11 cellular contexts compared by ENCODE assay signal in the genomic region with DNA sequence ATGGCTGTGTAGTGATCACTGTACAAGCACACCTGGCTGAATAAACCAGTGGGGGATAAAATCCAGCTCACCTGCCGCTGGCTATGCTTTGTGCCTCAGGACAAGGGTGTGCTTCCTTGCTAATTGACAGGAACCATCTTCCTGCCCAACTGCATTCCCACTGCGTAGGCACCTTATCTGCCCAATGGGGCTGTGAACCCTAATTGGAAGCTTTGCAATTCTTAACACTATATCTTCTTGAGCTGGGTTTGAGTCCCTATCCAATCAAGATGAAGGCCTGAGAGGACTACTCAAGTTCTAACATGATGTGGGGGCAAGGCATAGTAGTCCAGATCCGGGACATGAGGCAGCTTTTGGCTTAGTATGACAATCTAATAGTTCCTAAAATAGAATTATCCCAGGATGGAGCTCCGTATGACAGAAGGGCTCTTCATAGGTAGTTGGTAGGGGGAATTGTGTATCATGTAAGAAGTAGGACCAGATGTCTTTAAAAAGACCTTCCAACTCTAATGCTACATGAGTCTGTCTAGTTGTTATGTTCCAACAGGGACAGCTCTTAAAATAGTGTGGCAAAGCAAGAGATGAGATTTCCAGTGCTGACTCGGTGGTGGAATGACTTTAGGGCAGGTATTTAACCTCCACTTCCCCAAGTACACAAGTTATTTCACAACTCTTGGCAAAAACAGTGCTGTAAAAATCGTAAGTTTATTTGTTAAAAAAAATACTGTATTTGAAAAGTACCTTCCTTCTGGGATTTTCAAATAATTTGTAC. TPM values are rescaled to one million over a fixed set of nuclear protein-coding genes. Genes with fewer than 3 reads are reported as not detected.
A peak's percentile ranks its signal among the peaks of the same experiment; 100 is the strongest.
DNase-seq lines count a peak whose midpoint lies in the region; ATAC-seq, FAIRE-seq and TF ChIP-seq lines count a peak whose summit lies in the region.
"Had no signal": no experiment of that assay in that cellular context is flagged by ENCODE, and none has a peak within 500 bp of the region (broad histone marks: within the 10 kb centered on the region; RNA-seq: fewer than 3 reads in every experiment).

No MANE protein-coding gene starts in this region.

- no peaks in the 10 kb centered on the region for H3K9me3 Mint-ChIP-seq in CD8-positive, alpha-beta T cell
- no peaks in the 10 kb centered on the region for H3K9me3 Mint-ChIP-seq in astrocyte (ENCODE audit: unreplicated experiment)
- H3K9me3 Mint-ChIP-seq in naive thymus-derived CD4-positive, alpha-beta T cell, result no peaks in the 10 kb centered on the region
- H3K9me3 Mint-ChIP-seq: activated T-helper 17 cell treated with anti-CD3 and anti-CD28 coated beads, Interleukin-2, amount 50 U/mL, for 72 hours; effector memory CD8-positive, alpha-beta T cell; memory B cell had no signal

- peaks cover 27% of the 10 kb centered on the region for H3K4me1 ChIP-seq in CD8-positive, alpha-beta T cell (ENCODE audit: insufficient read depth, low read length)
- peaks cover 21% of the 10 kb centered on the region for H3K4me1 ChIP-seq in astrocyte (ENCODE audit: insufficient read depth, low read length)
- peaks cover 7 to 9% of the 10 kb centered on the region in 2 donors for H3K4me1 ChIP-seq in naive thymus-derived CD4-positive, alpha-beta T cell (ENCODE audit: control insufficient read depth in 2 of 2, insufficient read depth in 2 of 2, low read length in 2 of 2)

- no peak overlapping the region for H3K4me3 ChIP-seq in CD8-positive, alpha-beta T cell (ENCODE audit: low read depth, low read length)
- no peak overlapping the region for H3K4me3 ChIP-seq in astrocyte (ENCODE audit: insufficient read depth, low read depth, low read length)
- H3K4me3 ChIP-seq in naive thymus-derived CD4-positive, alpha-beta T cell (ENCODE audit: low read length), result no peak overlapping the region

- peaks cover 34% of the 10 kb centered on the region for H3K79me2 ChIP-seq in astrocyte (ENCODE audit: insufficient read depth, low read length)

- TF ChIP-seq CTCF in CD8-positive, alpha-beta T cell (IDR thresholded peaks at IDR 0.05), result no peak
- no peak for TF ChIP-seq CTCF in astrocyte (IDR thresholded peaks at IDR 0.05; ENCODE audit: insufficient read depth, low read depth, low read length)

- H3K4me3 Mint-ChIP-seq in CD8-positive, alpha-beta T cell, result no peak overlapping the region
- H3K4me3 Mint-ChIP-seq in astrocyte (ENCODE audit: unreplicated experiment), result peak overlapping the region; percentile 62
- H3K4me3 Mint-ChIP-seq in naive thymus-derived CD4-positive, alpha-beta T cell, result peak overlapping the region in 6 of 10 donors; percentile 9 to 94 (median 29)

- no peak for ATAC-seq in CD8-positive, alpha-beta T cell
- ATAC-seq in naive thymus-derived CD4-positive, alpha-beta T cell, result no peak
- ATAC-seq: activated T-helper 17 cell treated with anti-CD3 and anti-CD28 coated beads, Interleukin-2, amount 50 U/mL, for 72 hours; effector memory CD8-positive, alpha-beta T cell had no signal

- H3K9ac ChIP-seq in astrocyte (ENCODE audit: low read length), result no peak overlapping the region

- CTCF ChIA-PET in CD8-positive, alpha-beta T cell (lab: Charles Lee), result interaction anchor here (1.0 to 2.2 kb wide), 4 partner anchors 11 to 53 kb away, joined by 4 to 7 read pairs (median 4); partner anchors contain the start of gene USP39
- CTCF ChIA-PET in naive thymus-derived CD4-positive, alpha-beta T cell (lab: Charles Lee), result interaction anchor here (1.0 to 1.4 kb wide), 3 partner anchors 33 to 48 kb away, joined by 3 read pairs; no protein-coding TSS in a partner anchor

- no peak for FAIRE-seq in astrocyte (lab: Jason Lieb, UNC)

- no peaks in the 10 kb centered on the region for H3K27me3 ChIP-seq in CD8-positive, alpha-beta T cell (ENCODE audit: insufficient read depth, low read length)
- no peaks in the 10 kb centered on the region for H3K27me3 ChIP-seq in astrocyte (ENCODE audit: insufficient read depth, low read length)
- H3K27me3 ChIP-seq in naive thymus-derived CD4-positive, alpha-beta T cell (ENCODE audit: control insufficient read depth in 2 of 2, insufficient read depth in 2 of 2, low read length in 2 of 2), result no peaks in the 10 kb centered on the region

- H3K36me3 Mint-ChIP-seq in CD8-positive, alpha-beta T cell, result peaks cover 38% of the 10 kb centered on the region
- H3K36me3 Mint-ChIP-seq in astrocyte (ENCODE audit: low read depth, unreplicated experiment), result peaks cover 5% of the 10 kb centered on the region
- peaks cover 0 to 15% (median 4%) of the 10 kb centered on the region in 5 donors for H3K36me3 Mint-ChIP-seq in naive thymus-derived CD4-positive, alpha-beta T cell

- H3K27me3 Mint-ChIP-seq in CD8-positive, alpha-beta T cell (ENCODE audit: low read depth), result no peaks in the 10 kb centered on the region
- no peaks in the 10 kb centered on the region for H3K27me3 Mint-ChIP-seq in astrocyte (ENCODE audit: low read depth, unreplicated experiment)
- H3K27me3 Mint-ChIP-seq in naive thymus-derived CD4-positive, alpha-beta T cell, result peaks cover 0 to 2% (median 0%) of the 10 kb centered on the region in 5 donors
- H3K27me3 Mint-ChIP-seq: activated T-helper 17 cell treated with anti-CD3 and anti-CD28 coated beads, Interleukin-2, amount 50 U/mL, for 72 hours; effector memory CD8-positive, alpha-beta T cell; memory B cell had no signal

- POLR2A ChIA-PET in CD8-positive, alpha-beta T cell (lab: Charles Lee), result interaction anchor here (0.7 to 2.4 kb wide), 8 partner anchors 9 to 186 kb away, joined by 3 to 8 read pairs (median 4); partner anchors contain the start of genes GGCX, MAT2A, RNF181 and SH2D6
- POLR2A ChIA-PET in naive thymus-derived CD4-positive, alpha-beta T cell (lab: Charles Lee), result interaction anchor here (0.6 to 4.2 kb wide), 9 partner anchors 8 to 501 kb away, joined by 3 to 35 read pairs (median 4); partner anchors contain the start of genes C2orf68, POLR1A, PTCD3 and RNF181

- H3K4me2 ChIP-seq in astrocyte (ENCODE audit: low read length), result peak overlapping the region; percentile 91

- H3K9me3 ChIP-seq in CD8-positive, alpha-beta T cell (ENCODE audit: low read length), result no peaks in the 10 kb centered on the region
- H3K9me3 ChIP-seq in astrocyte (ENCODE audit: insufficient read depth, low read depth, low read length), result no peaks in the 10 kb centered on the region
- H3K9me3 ChIP-seq in naive thymus-derived CD4-positive, alpha-beta T cell (ENCODE audit: control insufficient read depth in 2 of 3, low read length in 3 of 3), result no peaks in the 10 kb centered on the region

- no peak overlapping the region for H2AFZ ChIP-seq in astrocyte (ENCODE audit: low read depth, low read length)

- peak overlapping the region; percentile 49 for H3K27ac Mint-ChIP-seq in CD8-positive, alpha-beta T cell
- peak overlapping the region; percentile 95 for H3K27ac Mint-ChIP-seq in astrocyte (ENCODE audit: unreplicated experiment)
- peak overlapping the region in 6 of 9 donors; percentile 7 to 70 (median 43) for H3K27ac Mint-ChIP-seq in naive thymus-derived CD4-positive, alpha-beta T cell
- H3K27ac Mint-ChIP-seq: memory B cell had no signal

- DNase-seq in CD8-positive, alpha-beta T cell, result no peak
- no peak for DNase-seq in astrocyte (ENCODE audit: low read depth)
- DNase-seq in naive thymus-derived CD4-positive, alpha-beta T cell, result no peak
- no peak for DNase-seq in NCI-H2171 treated with DMSO at 0.1 percent for 48 hours (lab: John Stamatoyannopoulos, UW)
- no peak for DNase-seq in T1000 (lab: John Stamatoyannopoulos, UW)
- DNase-seq in NK-92 (lab: John Stamatoyannopoulos, UW; ENCODE audit: unreplicated experiment), result no peak
- DNase-seq: effector memory CD8-positive, alpha-beta T cell; stimulated activated CD4-positive, alpha-beta T cell treated with anti-CD3 and anti-CD28 coated beads, Interleukin-4, amount 100 ng/mL, for 24 hours; T-helper 9 cell had no signal

- H4K20me1 ChIP-seq in astrocyte (ENCODE audit: insufficient read depth, low read length), result peaks cover 32% of the 10 kb centered on the region

- peaks cover 50% of the 10 kb centered on the region for H3K4me1 Mint-ChIP-seq in CD8-positive, alpha-beta T cell (ENCODE audit: low read depth)
- H3K4me1 Mint-ChIP-seq in astrocyte (ENCODE audit: low read depth, unreplicated experiment), result peaks cover 52% of the 10 kb centered on the region
- H3K4me1 Mint-ChIP-seq in naive thymus-derived CD4-positive, alpha-beta T cell, result peaks cover 20 to 63% (median 55%) of the 10 kb centered on the region in 7 donors

- H3K36me3 ChIP-seq in CD8-positive, alpha-beta T cell (ENCODE audit: insufficient read depth, low read length), result no peaks in the 10 kb centered on the region
- H3K36me3 ChIP-seq in astrocyte (ENCODE audit: insufficient read depth, low read length), result peaks cover 15% of the 10 kb centered on the region
- H3K36me3 ChIP-seq in naive thymus-derived CD4-positive, alpha-beta T cell (ENCODE audit: control insufficient read depth in 2 of 3, insufficient read depth in 3 of 3, low read length in 3 of 3), result peaks cover 0 to 35% (median 5%) of the 10 kb centered on the region in 3 experiments

- H3K27ac ChIP-seq in CD8-positive, alpha-beta T cell (ENCODE audit: low read depth, low read length), result no peak overlapping the region
- H3K27ac ChIP-seq in astrocyte (ENCODE audit: low read depth, low read length), result peak overlapping the region; percentile 46
- H3K27ac ChIP-seq in naive thymus-derived CD4-positive, alpha-beta T cell (ENCODE audit: low read depth, low read length), result peak overlapping the region; percentile 31

- intact Hi-C loops in CD8-positive, alpha-beta T cell (cut with DNase I, micrococcal nuclease), result loop anchor here in 1 of 2 experiments (5.0 kb wide), 2 partner anchors 277 to 503 kb away; partner anchors contain the start of genes POLR1A, PTCD3 and TGOLN2
- intact Hi-C loops in naive thymus-derived CD4-positive, alpha-beta T cell (cut with micrococcal nuclease), result loop anchor here in 1 of 2 donors (5.0 kb wide), 1 partner anchor 838 kb away; the partner anchor contains the start of gene KDM3A

RNA-seq across cellular contexts. Expression of gene TMEM150A, which starts 2.3 kb away (rescaled TPM):
- total RNA-seq in CD8-positive, alpha-beta T cell, result 1 to 10 TPM; 5.7 to 6.0 TPM
- 20.4 and 22.2 TPM in 2 replicates for total RNA-seq in astrocyte
- 10 to 100 TPM in 3 of 5 experiments, 1 to 10 TPM in 2; 5.1 to 17.8 (median 11.2) TPM for total RNA-seq in naive thymus-derived CD4-positive, alpha-beta T cell
- 10 to 100 TPM; 11.1 to 15.4 TPM for polyA plus RNA-seq in naive thymus-derived CD4-positive, alpha-beta T cell

RNA-seq across cellular contexts. Expression of gene C2orf68, which starts 7.1 kb away (rescaled TPM):
- total RNA-seq in CD8-positive, alpha-beta T cell, result 10 to 100 TPM; 23.2 to 27.9 TPM
- 14.3 and 17.8 TPM in 2 replicates for total RNA-seq in astrocyte
- total RNA-seq in naive thymus-derived CD4-positive, alpha-beta T cell, result 10 to 100 TPM; 40.9 to 92.1 (median 51.6) TPM
- 10 to 100 TPM; 24.9 to 26.6 TPM for polyA plus RNA-seq in naive thymus-derived CD4-positive, alpha-beta T cell

RNA-seq across cellular contexts. Expression of gene RNF181, which starts 9.2 kb away (rescaled TPM):
- 10 to 100 TPM; 38.1 to 41.0 TPM for total RNA-seq in CD8-positive, alpha-beta T cell
- 155 and 176 TPM in 2 replicates for total RNA-seq in astrocyte
- total RNA-seq in naive thymus-derived CD4-positive, alpha-beta T cell, result 100 to 1,000 TPM in 1 of 5 experiments, 10 to 100 TPM in 4; 38.5 to 118 (median 61.4) TPM
- polyA plus RNA-seq in naive thymus-derived CD4-positive, alpha-beta T cell, result 100 to 1,000 TPM; 168 to 175 TPM

RNA-seq across cellular contexts. Expression of gene USP39, which starts 11.2 kb away (rescaled TPM):
- total RNA-seq in CD8-positive, alpha-beta T cell, result 10 to 100 TPM; 48.4 to 48.7 TPM
- total RNA-seq in astrocyte, result 44.4 and 48.3 TPM in 2 replicates
- 10 to 100 TPM; 43.1 to 76.1 (median 57.3) TPM for total RNA-seq in naive thymus-derived CD4-positive, alpha-beta T cell
- 10 to 100 TPM; 63.7 to 83.6 TPM for polyA plus RNA-seq in naive thymus-derived CD4-positive, alpha-beta T cell

RNA-seq across cellular contexts. Expression of gene VAMP5, which starts 20.5 kb away (rescaled TPM):
- 10 to 100 TPM; 22.7 to 23.9 TPM for total RNA-seq in CD8-positive, alpha-beta T cell
- total RNA-seq in astrocyte, result 17.1 and 17.6 TPM in 2 replicates
- total RNA-seq in naive thymus-derived CD4-positive, alpha-beta T cell, result 10 to 100 TPM; 25.6 to 73.8 (median 35.1) TPM
- polyA plus RNA-seq in naive thymus-derived CD4-positive, alpha-beta T cell, result 100 to 1,000 TPM; 115 to 121 TPM

Comparison
In these comparisons a context has a peak if more than half of its experiments do, and no peak if none do; other contexts are left out.
1. H3K27ac Mint-ChIP-seq: peak in every context shown above with its lines; median percentile 95 in astrocyte; 49 in CD8-positive, alpha-beta T cell; 43 in naive thymus-derived CD4-positive, alpha-beta T cell.